In the genomic region with DNA sequence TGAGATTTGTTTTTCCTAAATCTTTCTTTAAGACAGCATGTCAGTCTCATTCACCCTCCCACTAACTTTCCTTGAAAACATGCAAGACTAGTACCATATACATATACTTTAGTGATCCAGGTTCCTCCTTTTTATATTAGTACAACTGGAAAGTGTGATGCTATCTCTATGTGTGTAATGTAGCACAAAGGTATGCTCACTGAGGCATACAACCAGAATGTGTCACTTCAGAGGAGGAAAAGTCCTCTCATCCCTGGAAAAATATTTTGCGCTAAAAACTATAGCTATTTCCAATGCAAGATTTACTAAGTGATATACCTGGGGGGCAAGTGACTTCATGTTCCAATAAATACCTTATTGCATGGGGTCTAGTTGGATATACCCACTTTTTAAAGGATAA, we compare ENCODE assay signal across 20 cellular contexts. TPM values are rescaled to one million over a fixed set of nuclear protein-coding genes. Genes with fewer than 3 reads are reported as not detected.
DNase-seq lines count a peak whose midpoint lies in the region; ATAC-seq, FAIRE-seq and TF ChIP-seq lines count a peak whose summit lies in the region.
"Had no signal": no experiment of that assay in that cellular context is flagged by ENCODE, and none has a peak within 500 bp of the region (broad histone marks: within the 10 kb centered on the region; RNA-seq: fewer than 3 reads in every experiment).

No MANE protein-coding gene starts in this region.

- TF ChIP-seq CTCF in gastroesophageal sphincter (IDR thresholded peaks at IDR 0.05), result no peak

- FAIRE-seq in islet of Langerhans (lab: Jason Lieb, UNC), result peak; percentile 84
- FAIRE-seq: G401.6, GM12892, H1 had no signal

- no peak for TF ChIP-seq POLR2A in gastroesophageal sphincter (IDR thresholded peaks at IDR 0.05)

- H3K27ac ChIP-seq in gastroesophageal sphincter, result no peak overlapping the region
- H3K27ac ChIP-seq: GM23248 had no signal

- H3K4me1 ChIP-seq in gastroesophageal sphincter, result no peaks in the 10 kb centered on the region

- no peak for TF ChIP-seq EP300 in gastroesophageal sphincter (IDR thresholded peaks at IDR 0.05)

- H3K27me3 ChIP-seq in gastroesophageal sphincter, result peaks cover 27% of the 10 kb centered on the region

- DNase-seq in DMS 273 treated with DMSO at 0.1 percent for 48 hours (lab: John Stamatoyannopoulos, UW) (peak; percentile 20), NCI-H1694 (lab: John Stamatoyannopoulos, UW) (peak; percentile 66), cerebellar nuclear complex (lab: John Stamatoyannopoulos, UW) (peak; percentile 26 to 65), DMS153 treated with DMSO at 0.1 percent for 48 hours (lab: John Stamatoyannopoulos, UW; ENCODE audit: unreplicated experiment) (no peak), midbrain (lab: John Stamatoyannopoulos, UW) (no peak)
- DNase-seq: Calu3; CD4-positive, alpha-beta memory T cell; COR-L47; DMS79 treated with DMSO at 0.1 percent for 48 hours; GM23248; H7; HCEC 1CT had no signal

- no peak overlapping the region for H3K4me3 ChIP-seq in gastroesophageal sphincter
- H3K4me3 ChIP-seq: GM23248 had no signal

- peaks cover 0 to 16% (median 0%) of the 10 kb centered on the region in 3 donors for H3K9me3 ChIP-seq in gastroesophageal sphincter

- WGBS in gastroesophageal sphincter (ENCODE audit: low coverage in 1 of 2), 2 donors, result 92 to 100% methylated on average over 1 of the region's 1 CpG

- H3K36me3 ChIP-seq in gastroesophageal sphincter, result no peaks in the 10 kb centered on the region

- no peak for ATAC-seq in GM19395 (IDR thresholded peaks at IDR 0.05; ENCODE audit: unreplicated experiment)
- no peak for ATAC-seq in gastroesophageal sphincter

RNA-seq across cellular contexts. Expression of a gene that starts 45.9 kb away (rescaled TPM):
- total RNA-seq in gastroesophageal sphincter, result not detected
- total RNA-seq: A172; Calu3; CD4-positive, alpha-beta memory T cell; Daoy; GM23248; H7 had no signal

Comparison
In these comparisons a context has a peak if more than half of its experiments do, and no peak if none do; other contexts are left out.
1. DNase-seq: peak in DMS 273 treated with DMSO at 0.1 percent for 48 hours (single experiment), NCI-H1694 (single experiment) and cerebellar nuclear complex (2 of 2); none in DMS153 treated with DMSO at 0.1 percent for 48 hours (single experiment) and midbrain (single experiment).